Comparison of ENCODE assay signal across 21 cellular contexts in genomic region chr18:10936211-10937053, GRCh38.
DNase-seq lines count a peak whose midpoint lies in the region; ATAC-seq and TF ChIP-seq lines count a peak whose summit lies in the region.
"Had no signal": no experiment of that assay in that cellular context is flagged by ENCODE, and none has a peak within 500 bp of the region (broad histone marks: within the 10 kb centered on the region; RNA-seq: fewer than 3 reads in every experiment).

No MANE protein-coding gene starts in this region.

- WGBS in GM23248 (ENCODE audit: low coverage in 1 of 2, low lambda C conversion rate in 2 of 2, missing lambda C conversion rate in 2 of 2), 2 experiments, result 23 to 27% methylated on average over 8 of the region's 8 CpGs
- 80% methylated on average over 1 to 5 of the region's 8 CpGs for WGBS in mesodermal cell (ENCODE audit: insufficient coverage in 2 of 2), 2 experiments

- H3K9ac ChIP-seq in GM23248, result no peak overlapping the region
- H3K9ac ChIP-seq: SK-N-SH had no signal

- no peak overlapping the region for H3K27ac Mint-ChIP-seq in glutamatergic neuron (ENCODE audit: unreplicated experiment)
- H3K27ac Mint-ChIP-seq: activated CD4-positive, alpha-beta memory T cell treated with anti-CD3 and anti-CD28 coated beads for 36 hours; T-helper 2 cell treated with Interferon-gamma antibody and Interleukin-4, amounts not matched to agents 5 μg/mL and 100 μg/mL, for 36 hours; WTC11 had no signal

- no peak overlapping the region for H3K4me3 Mint-ChIP-seq in glutamatergic neuron (ENCODE audit: unreplicated experiment)
- H3K4me3 Mint-ChIP-seq: activated CD4-positive, alpha-beta memory T cell treated with anti-CD3 and anti-CD28 coated beads for 36 hours; T-helper 2 cell treated with Interferon-gamma antibody and Interleukin-4, amounts not matched to agents 5 μg/mL and 100 μg/mL, for 36 hours; WTC11 had no signal

- H3K36me3 ChIP-seq in GM23248 (ENCODE audit: low read depth) (no peaks in the 10 kb centered on the region), mesodermal cell (ENCODE audit: control insufficient read depth, insufficient read depth, low read length) (no peaks in the 10 kb centered on the region)
- H3K36me3 ChIP-seq: cardiac muscle cell, suprapubic skin had no signal

- H3K4me1 ChIP-seq in GM23248 (ENCODE audit: insufficient read depth), result peaks cover 17% of the 10 kb centered on the region
- H3K4me1 ChIP-seq in mesodermal cell (ENCODE audit: control insufficient read depth, insufficient read depth, low read length, poor library complexity, severe bottlenecking), result no peaks in the 10 kb centered on the region
- H3K4me1 ChIP-seq: suprapubic skin had no signal

- in situ Hi-C loops in GM23248 (cut with MboI), result no loop called here

- H2AFZ ChIP-seq in GM23248, result peak overlapping the region; percentile 20; the same call in 1 of the 2 replicates
- H2AFZ ChIP-seq: PC-9 had no signal

- H3K27me3 ChIP-seq in AG04450 (ENCODE audit: control insufficient read depth, insufficient read depth, low read length), result no peaks in the 10 kb centered on the region
- no peaks in the 10 kb centered on the region for H3K27me3 ChIP-seq in GM23248 (replicated peaks; ENCODE audit: insufficient read depth)
- H3K27me3 ChIP-seq: cardiac muscle cell, suprapubic skin had no signal

- H4K20me1 ChIP-seq in GM23248 (ENCODE audit: insufficient read depth), result no peaks in the 10 kb centered on the region

- H3F3A ChIP-seq in GM23248 (ENCODE audit: insufficient read depth), result peaks cover 14% of the 10 kb centered on the region; the same call in 1 of the 2 replicates

- H3K9me3 ChIP-seq in AG04450 (ENCODE audit: control insufficient read depth, insufficient read depth, low read length) (no peaks in the 10 kb centered on the region), GM23248 (ENCODE audit: low read depth) (no peaks in the 10 kb centered on the region), mesodermal cell (ENCODE audit: control insufficient read depth, low read length) (no peaks in the 10 kb centered on the region)
- H3K9me3 ChIP-seq: SK-N-SH, suprapubic skin had no signal

- H3K9me3 Mint-ChIP-seq in glutamatergic neuron (ENCODE audit: unreplicated experiment), result peaks cover 2% of the 10 kb centered on the region
- H3K9me3 Mint-ChIP-seq: activated CD4-positive, alpha-beta memory T cell treated with anti-CD3 and anti-CD28 coated beads for 36 hours; T-helper 2 cell treated with Interferon-gamma antibody and Interleukin-4, amounts not matched to agents 5 μg/mL and 100 μg/mL, for 36 hours had no signal

- H3K27me3 Mint-ChIP-seq in glutamatergic neuron (ENCODE audit: unreplicated experiment), result peaks cover 2% of the 10 kb centered on the region
- H3K27me3 Mint-ChIP-seq: activated CD4-positive, alpha-beta memory T cell treated with anti-CD3 and anti-CD28 coated beads for 36 hours had no signal

- H3K9me2 ChIP-seq in GM23248 (ENCODE audit: insufficient read depth), result no peaks in the 10 kb centered on the region
- H3K9me2 ChIP-seq: SK-N-SH had no signal

- ATAC-seq in GM21526 (IDR thresholded peaks at IDR 0.05; ENCODE audit: low FRiP score, unreplicated experiment) (no peak), HG02938 (IDR thresholded peaks at IDR 0.05; ENCODE audit: unreplicated experiment) (no peak)
- ATAC-seq: GM12878, K562, WTC11 had no signal

- H3K27ac ChIP-seq in AG04450 (ENCODE audit: low read depth, low read length) (peak overlapping the region; percentile 49), GM23248 (0 out of 2 replicates have a peak overlapping the region, but pooled peaks have one; percentile 6), mesodermal cell (ENCODE audit: low read depth, low read length, severe bottlenecking) (peak overlapping the region; percentile 20)
- H3K27ac ChIP-seq: cardiac muscle cell, PC-9, suprapubic skin had no signal

- POLR2A ChIA-PET in AG04450 (lab: Yijun Ruan, JAX), result interaction anchor here (1.1 to 2.3 kb wide), 2 partner anchors 7 to 10 kb away, joined by 3 to 15 read pairs; no protein-coding TSS in a partner anchor

- no peak for DNase-seq in AG04450 (ENCODE audit: low read depth, low spot score)
- peak; percentile 25 for DNase-seq in GM23248
- DNase-seq in dedifferentiated amniotic fluid mesenchymal stem cell (ENCODE audit: extremely low spot score), result peak; percentile 68
- DNase-seq in glutamatergic neuron, result no peak
- no peak for DNase-seq in SIG-M5 (lab: John Stamatoyannopoulos, UW)
- DNase-seq: activated CD4-positive, alpha-beta memory T cell treated with anti-CD3 and anti-CD28 coated beads for 36 hours; activated gamma-delta T cell treated with Interleukin-2 at 50 U/mL for 16 hours; amygdala; DMS 273 treated with DMSO at 0.1 percent for 48 hours; PC-9; SK-N-SH; stimulated activated CD4-positive, alpha-beta T cell treated with anti-CD3 and anti-CD28 coated beads, Interleukin-12 subunit alpha, Interleukin-12 subunit beta, amount 100 ng/mL, for 4 hours had no signal

- CTCF ChIA-PET in AG04450 (lab: Charles Lee), result interaction anchor here (0.9 to 3.0 kb wide), 5 partner anchors 85 to 1061 kb away, joined by 3 to 11 read pairs (median 4); no protein-coding TSS in a partner anchor

- no peaks in the 10 kb centered on the region for H3K4me1 Mint-ChIP-seq in glutamatergic neuron (ENCODE audit: low read depth, unreplicated experiment)

- peak overlapping the region; percentile 14 for H3K4me2 ChIP-seq in GM23248 (ENCODE audit: unreplicated experiment)
- H3K4me2 ChIP-seq: PC-9, SK-N-SH had no signal

- no peak overlapping the region for H3K4me3 ChIP-seq in AG04450 (ENCODE audit: low read depth, low read length)
- no peak overlapping the region for H3K4me3 ChIP-seq in GM23248
- no peak overlapping the region for H3K4me3 ChIP-seq in mesodermal cell (ENCODE audit: extremely low read depth, insufficient read depth, low read length, poor library complexity, severe bottlenecking)
- H3K4me3 ChIP-seq: cardiac muscle cell, GM12878, K562, PC-9, suprapubic skin had no signal

- TF ChIP-seq CTCF in AG04450 (IDR thresholded peaks at IDR 0.05; ENCODE audit: low read depth, low read length) (no peak), glutamatergic neuron (IDR thresholded peaks at IDR 0.05; ENCODE audit: partially characterized antibody, unreplicated experiment) (no peak)

- H3K36me3 Mint-ChIP-seq in glutamatergic neuron (ENCODE audit: unreplicated experiment), result peaks cover 5% of the 10 kb centered on the region
- H3K36me3 Mint-ChIP-seq: activated CD4-positive, alpha-beta memory T cell treated with anti-CD3 and anti-CD28 coated beads for 36 hours had no signal

- H3K79me2 ChIP-seq in GM23248 (ENCODE audit: insufficient read depth), result no peaks in the 10 kb centered on the region

Comparison
In these comparisons a context has a peak if more than half of its experiments do, and no peak if none do; other contexts are left out.
1. DNase-seq: peak in GM23248 (single experiment) and dedifferentiated amniotic fluid mesenchymal stem cell (single experiment); none in AG04450 (single experiment), glutamatergic neuron (single experiment) and SIG-M5 (single experiment).
2. Peak in every context shown above with its lines, with median percentiles within 50 percentile points of each other: H3K27ac ChIP-seq.